ENCODE assay signal across 13 cellular contexts in genomic region chr21:29125199-29125598, GRCh38. TPM values are rescaled to one million over a fixed set of nuclear protein-coding genes. Genes with fewer than 3 reads are reported as not detected.
DNase-seq lines count a peak whose midpoint lies in the region; ATAC-seq and TF ChIP-seq lines count a peak whose summit lies in the region.
"Had no signal": no experiment of that assay in that cellular context is flagged by ENCODE, and none has a peak within 500 bp of the region (broad histone marks: within the 10 kb centered on the region; RNA-seq: fewer than 3 reads in every experiment).

No MANE protein-coding gene starts in this region.

- H3K9me3 ChIP-seq in colonic mucosa = no peaks in the 10 kb centered on the region

- no peaks in the 10 kb centered on the region for H4K20me1 ChIP-seq in KMS-11 (ENCODE audit: insufficient read depth)

- H3K4me1 Mint-ChIP-seq in mesothelial cell of epicardium = no peaks in the 10 kb centered on the region
- no peaks in the 10 kb centered on the region for H3K4me1 Mint-ChIP-seq in nephron progenitor cell
- H3K4me1 Mint-ChIP-seq: activated CD4-positive, alpha-beta T cell treated with anti-CD3 and anti-CD28 coated beads for 36 hours had no signal

- no peaks in the 10 kb centered on the region for H3K79me2 ChIP-seq in KMS-11 (ENCODE audit: insufficient read depth, low read depth)

- peaks cover 13% of the 10 kb centered on the region for H3K9me3 Mint-ChIP-seq in mesothelial cell of epicardium
- peaks cover 26% of the 10 kb centered on the region for H3K9me3 Mint-ChIP-seq in nephron progenitor cell

- no peak overlapping the region for H3K27ac Mint-ChIP-seq in mesothelial cell of epicardium
- H3K27ac Mint-ChIP-seq in nephron progenitor cell = no peak overlapping the region
- H3K27ac Mint-ChIP-seq: activated CD4-positive, alpha-beta T cell treated with anti-CD3 and anti-CD28 coated beads for 36 hours had no signal

- ATAC-seq in GM19395 (IDR thresholded peaks at IDR 0.05; ENCODE audit: unreplicated experiment) = peak; percentile 85
- peak; percentile 79 for ATAC-seq in HG02885 (IDR thresholded peaks at IDR 0.05; ENCODE audit: poor library complexity, unreplicated experiment)
- ATAC-seq: activated CD4-positive, alpha-beta T cell treated with anti-CD3 and anti-CD28 coated beads for 36 hours; esophagus mucosa had no signal

- DNase-seq in mesothelial cell of epicardium (ENCODE audit: low spot score in 2 of 2, unreplicated experiment in 2 of 2) (no peak), nephron progenitor cell (no peak), colonic mucosa (no peak), ecto neural progenitor cell (ENCODE audit: low spot score) (no peak)
- DNase-seq: activated CD4-positive, alpha-beta T cell treated with anti-CD3 and anti-CD28 coated beads for 36 hours; aorta; C1 segment of cervical spinal cord; left ventricle myocardium inferior had no signal

- H3K27me3 Mint-ChIP-seq in mesothelial cell of epicardium (ENCODE audit: low read depth) (no peaks in the 10 kb centered on the region), nephron progenitor cell (ENCODE audit: low read depth, poor library complexity) (no peaks in the 10 kb centered on the region)
- H3K27me3 Mint-ChIP-seq: activated CD4-positive, alpha-beta T cell treated with anti-CD3 and anti-CD28 coated beads for 36 hours had no signal

- H3K4me3 Mint-ChIP-seq in mesothelial cell of epicardium (no peak overlapping the region), nephron progenitor cell (no peak overlapping the region)
- H3K4me3 Mint-ChIP-seq: activated CD4-positive, alpha-beta T cell treated with anti-CD3 and anti-CD28 coated beads for 36 hours had no signal

- intact Hi-C loops in colonic mucosa (cut with DNase I) = no loop called here

- no peaks in the 10 kb centered on the region for H3K36me3 Mint-ChIP-seq in mesothelial cell of epicardium
- H3K36me3 Mint-ChIP-seq in nephron progenitor cell (ENCODE audit: low read depth) = no peaks in the 10 kb centered on the region

- no peak overlapping the region for H3K4me3 ChIP-seq in KMS-11 (IDR thresholded peaks at IDR 0.05; ENCODE audit: insufficient read depth, low read depth, low read length)
- no peak overlapping the region for H3K4me3 ChIP-seq in colonic mucosa
- H3K4me3 ChIP-seq: left ventricle myocardium inferior had no signal

- peak overlapping the region; percentile 55 for H2AFZ ChIP-seq in KMS-11 (ENCODE audit: low read depth)

- H3K4me2 ChIP-seq in KMS-11 = peak overlapping the region; percentile 79

- H3K36me3 ChIP-seq in KMS-11 (ENCODE audit: insufficient read depth) (no peaks in the 10 kb centered on the region), colonic mucosa (no peaks in the 10 kb centered on the region)
- H3K36me3 ChIP-seq: left ventricle myocardium inferior had no signal

- H3K4me1 ChIP-seq in KMS-11 (ENCODE audit: low read depth, poor library complexity, severe bottlenecking) (peaks cover 89% of the 10 kb centered on the region), colonic mucosa (no peaks in the 10 kb centered on the region)
- H3K4me1 ChIP-seq: left ventricle myocardium inferior had no signal

- TF ChIP-seq CTCF in GM12873 (IDR thresholded peaks at IDR 0.05; ENCODE audit: insufficient read depth, low read depth, low read length, missing control alignments) (peak; percentile 5), KMS-11 (conservative IDR thresholded peaks at IDR 0.05; ENCODE audit: low read depth, low read length) (0 out of 2 replicates have a peak, but pooled peaks have one; percentile 13), mesothelial cell of epicardium (IDR thresholded peaks at IDR 0.05; ENCODE audit: unreplicated experiment) (no peak), nephron progenitor cell (IDR thresholded peaks at IDR 0.05) (no peak), colonic mucosa (IDR thresholded peaks at IDR 0.05) (no peak)

- peak overlapping the region; percentile 34; the same call in 1 of the 2 replicates for H3K9ac ChIP-seq in KMS-11
- H3K9ac ChIP-seq in colonic mucosa (ENCODE audit: low read depth in 2 of 2, low read length in 2 of 2) = no peak overlapping the region

- peak overlapping the region; percentile 84 for H3K27ac ChIP-seq in KMS-11
- no peak overlapping the region for H3K27ac ChIP-seq in colonic mucosa
- H3K27ac ChIP-seq: left ventricle myocardium inferior had no signal

- H3K27me3 ChIP-seq in KMS-11 (ENCODE audit: insufficient read depth, low read depth) (no peaks in the 10 kb centered on the region), colonic mucosa (no peaks in the 10 kb centered on the region)

RNA-seq across cellular contexts. Expression of gene MAP3K7CL, which starts 5.2 kb away (rescaled TPM):
- total RNA-seq in mesothelial cell of epicardium (0.13 to 0.49 TPM (median 0.34 TPM) in 3 replicates), colonic mucosa (1 to 10 TPM; 1.9 to 3.4 TPM)

RNA-seq across cellular contexts. Expression of gene CCT8, which starts 51.8 kb away (rescaled TPM):
- total RNA-seq in mesothelial cell of epicardium (166 to 174 TPM (median 171 TPM) in 3 replicates), colonic mucosa (100 to 1,000 TPM; 106 to 190 TPM)

Comparison
In these comparisons a context has a peak if more than half of its experiments do, and no peak if none do; other contexts are left out.
1. CTCF ChIP-seq: peak in GM12873 (single experiment) and KMS-11 (single experiment); none in mesothelial cell of epicardium (single experiment), nephron progenitor cell (single experiment) and colonic mucosa (single experiment).